Comparison of ENCODE assay signal across 8 cellular contexts in the genomic region with DNA sequence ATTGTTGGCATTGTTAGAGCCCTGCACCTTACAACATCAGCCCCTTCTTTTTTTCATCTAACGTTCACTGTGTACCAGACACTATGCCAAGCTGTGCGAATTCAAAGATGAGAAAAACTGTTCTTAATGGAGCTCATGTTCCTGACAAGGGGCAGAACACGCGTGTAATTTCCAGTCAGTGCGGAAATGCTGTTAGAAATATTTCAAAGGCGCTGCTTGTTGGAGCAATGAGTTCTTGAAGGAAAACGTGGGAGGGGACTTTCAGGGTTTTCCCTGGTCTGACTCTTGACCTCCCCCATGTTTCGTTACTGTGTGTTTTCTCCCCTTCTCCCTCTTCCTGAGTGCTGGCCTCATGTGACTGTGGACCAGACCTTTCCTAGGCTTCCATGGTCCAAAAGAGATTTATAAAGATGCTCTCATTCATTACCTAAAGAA. TPM values are rescaled to one million over a fixed set of nuclear protein-coding genes. Genes with fewer than 3 reads are reported as not detected.
DNase-seq lines count a peak whose midpoint lies in the region; ATAC-seq and FAIRE-seq lines count a peak whose summit lies in the region.

No MANE protein-coding gene starts in this region.

- peak; percentile 19 for DNase-seq in stimulated activated naive CD4-positive, alpha-beta T cell treated with Interleukin-2 at 50 U/mL for 16 hours (lab: John Stamatoyannopoulos, UW)
- DNase-seq in stimulated activated naive CD4-positive, alpha-beta T cell (lab: John Stamatoyannopoulos, UW): no peak
- DNase-seq in iPS-NIHi11 (ENCODE audit: low spot score) (peak; percentile 20), SW 1271 (lab: John Stamatoyannopoulos, UW) (no peak), cortex of kidney (lab: John Stamatoyannopoulos, UW) (no peak), urothelium cell line (ENCODE audit: low spot score) (no peak)

- H3K27me3 ChIP-seq in subcutaneous abdominal adipose tissue (ENCODE audit: control insufficient read depth in 5 of 5, insufficient read depth in 4 of 5, low read length in 5 of 5): peaks cover 0 to 5% (median 0%) of the 10 kb centered on the region in 5 donors

- peaks cover 0 to 25% (median 19%) of the 10 kb centered on the region in 5 donors for H3K4me1 ChIP-seq in subcutaneous abdominal adipose tissue (ENCODE audit: control insufficient read depth in 5 of 5, insufficient read depth in 5 of 5, low read length in 5 of 5)

- H3K4me3 Mint-ChIP-seq in activated T-helper 17 cell treated with anti-CD3 and anti-CD28 coated beads, Interleukin-2, amount 50 U/mL, for 72 hours: peak overlapping the region; percentile 92

- no peaks in the 10 kb centered on the region for H3K9me3 ChIP-seq in subcutaneous abdominal adipose tissue (ENCODE audit: control insufficient read depth in 5 of 5, low read length in 5 of 5)

- H3K4me3 ChIP-seq in subcutaneous abdominal adipose tissue (ENCODE audit: low read depth in 1 of 5, low read length in 5 of 5): peak overlapping the region in 4 of 5 donors; percentile 72 to 84 (median 77)

- H3K27ac ChIP-seq in subcutaneous abdominal adipose tissue (ENCODE audit: low read depth, low read length): no peak overlapping the region

- no peaks in the 10 kb centered on the region for H3K9me3 Mint-ChIP-seq in activated T-helper 17 cell treated with anti-CD3 and anti-CD28 coated beads, Interleukin-2, amount 50 U/mL, for 72 hours

- no peaks in the 10 kb centered on the region for H3K27me3 Mint-ChIP-seq in activated T-helper 17 cell treated with anti-CD3 and anti-CD28 coated beads, Interleukin-2, amount 50 U/mL, for 72 hours

- H3K4me1 Mint-ChIP-seq in activated T-helper 17 cell treated with anti-CD3 and anti-CD28 coated beads, Interleukin-2, amount 50 U/mL, for 72 hours: peaks cover 30% of the 10 kb centered on the region

- no peaks in the 10 kb centered on the region for H3K36me3 ChIP-seq in subcutaneous abdominal adipose tissue (ENCODE audit: control insufficient read depth in 5 of 5, insufficient read depth in 5 of 5, low read length in 5 of 5)

- FAIRE-seq in urothelium cell line (lab: Jason Lieb, UNC): no peak

- H3K27ac Mint-ChIP-seq in activated T-helper 17 cell treated with anti-CD3 and anti-CD28 coated beads, Interleukin-2, amount 50 U/mL, for 72 hours: peak overlapping the region; percentile 97

- peaks cover 67% of the 10 kb centered on the region for H3K36me3 Mint-ChIP-seq in activated T-helper 17 cell treated with anti-CD3 and anti-CD28 coated beads, Interleukin-2, amount 50 U/mL, for 72 hours (ENCODE audit: low read depth)

- ATAC-seq in activated T-helper 17 cell treated with anti-CD3 and anti-CD28 coated beads, Interleukin-2, amount 50 U/mL, for 72 hours (replicated peaks): peak; percentile 11

- H3K9ac ChIP-seq in subcutaneous abdominal adipose tissue (ENCODE audit: low read length in 5 of 5): peak overlapping the region in 1 of 5 donors; percentile 62

RNA-seq across cellular contexts. Expression of gene MTHFD2, which starts 1.5 kb away (rescaled TPM):
- total RNA-seq in activated T-helper 17 cell treated with anti-CD3 and anti-CD28 coated beads, Interleukin-2, amount 50 U/mL, for 72 hours: 100 to 1,000 TPM; 281 to 284 TPM

RNA-seq across cellular contexts. Expression of gene MOB1A, which starts 21.2 kb away (rescaled TPM):
- total RNA-seq in activated T-helper 17 cell treated with anti-CD3 and anti-CD28 coated beads, Interleukin-2, amount 50 U/mL, for 72 hours: 100 to 1,000 TPM; 155 to 159 TPM

RNA-seq across cellular contexts. Expression of gene BOLA3, which starts 52.2 kb away (rescaled TPM):
- total RNA-seq in activated T-helper 17 cell treated with anti-CD3 and anti-CD28 coated beads, Interleukin-2, amount 50 U/mL, for 72 hours: 10 to 100 TPM; 35.7 to 51.7 TPM

Comparison
In these comparisons a context has a peak if more than half of its experiments do, and no peak if none do; other contexts are left out.
1. DNase-seq: peak in stimulated activated naive CD4-positive, alpha-beta T cell treated with Interleukin-2 at 50 U/mL for 16 hours (single experiment) and iPS-NIHi11 (single experiment); none in stimulated activated naive CD4-positive, alpha-beta T cell (0 of 6), SW 1271 (0 of 2), cortex of kidney (single experiment) and urothelium cell line (single experiment).